ENCODE assay signal across 19 cellular contexts in the genomic region with DNA sequence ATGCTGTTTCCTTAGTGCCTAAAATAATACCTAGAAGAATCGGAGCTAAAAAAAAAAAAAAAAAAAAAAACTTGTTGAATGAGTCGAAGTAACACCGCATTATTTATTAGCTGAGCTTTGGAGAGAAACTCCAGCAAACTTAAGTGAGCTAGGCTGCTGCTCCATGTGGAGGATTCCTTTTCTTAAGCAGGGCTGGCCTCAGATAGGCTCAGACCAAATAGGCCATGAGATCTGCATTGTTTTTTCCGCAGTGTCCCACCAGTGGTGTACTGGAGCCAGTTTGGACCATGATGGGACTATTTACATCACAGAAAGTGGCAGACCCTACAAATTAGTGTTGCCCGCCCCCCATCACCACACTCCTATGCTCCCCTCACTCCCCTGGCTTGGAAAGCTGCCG.
DNase-seq lines count a peak whose midpoint lies in the region; ATAC-seq and TF ChIP-seq lines count a peak whose summit lies in the region.
"Had no signal": no experiment of that assay in that cellular context is flagged by ENCODE, and none has a peak within 500 bp of the region (broad histone marks: within the 10 kb centered on the region; RNA-seq: fewer than 3 reads in every experiment).

No MANE protein-coding gene starts in this region.

- H3K18ac ChIP-seq in trophoblast cell (ENCODE audit: low read length): no peak overlapping the region

- POLR2A ChIA-PET in Caco-2 (lab: Charles Lee): no interaction called here
- POLR2A ChIA-PET in WTC11 (lab: Charles Lee): interaction anchor here (0.6 kb wide), 1 partner anchor 1163 kb away, joined by 3 read pairs; no protein-coding TSS in a partner anchor

- H4K12ac ChIP-seq in trophoblast cell (ENCODE audit: low read depth, low read length): peak overlapping the region; percentile 30

- CTCF ChIA-PET in Caco-2 (lab: Charles Lee) (interaction anchor here (0.6 kb wide), 1 partner anchor 63 kb away, joined by 3 read pairs; no protein-coding TSS in a partner anchor), WTC11 (lab: Charles Lee) (interaction anchor here (0.7 kb wide), 1 partner anchor 36 kb away, joined by 4 read pairs; no protein-coding TSS in a partner anchor)

- no peaks in the 10 kb centered on the region for H4K20me1 ChIP-seq in hepatocyte (ENCODE audit: insufficient read depth, poor library complexity, severe bottlenecking)
- H4K20me1 ChIP-seq: BLaER1 had no signal

- no peak overlapping the region for H2BK12ac ChIP-seq in trophoblast cell (ENCODE audit: low read length)

- no peak overlapping the region for H2BK5ac ChIP-seq in trophoblast cell (ENCODE audit: low read depth, low read length, poor library complexity)

- 60% methylated on average over 6 of the region's 6 CpGs for WGBS in hepatocyte (ENCODE audit: low lambda C conversion rate, missing lambda C conversion rate)
- WGBS in trophoblast cell (ENCODE audit: extremely low coverage, insufficient coverage, insufficient read length): no CpG with 5 or more reads among the region's 6 CpGs

- intact Hi-C loops in Caco-2 (cut with micrococcal nuclease; ENCODE audit: unreplicated experiment): loop anchor here (1.0 kb wide), 1 partner anchor 20 kb away; no protein-coding TSS in a partner anchor

- H4K8ac ChIP-seq in trophoblast cell (ENCODE audit: low read depth, low read length): no peak overlapping the region

- H3K4me1 ChIP-seq in Caco-2 (peaks cover 27% of the 10 kb centered on the region), hepatocyte (ENCODE audit: insufficient read depth) (no peaks in the 10 kb centered on the region), trophoblast cell (ENCODE audit: control insufficient read depth in 1 of 2, insufficient read depth in 2 of 2, low read length in 2 of 2) (no peaks in the 10 kb centered on the region)
- H3K4me1 ChIP-seq: BLaER1, HAP-1 had no signal

- H3K4ac ChIP-seq in trophoblast cell (ENCODE audit: low read depth, low read length): no peak overlapping the region

- H2AFZ ChIP-seq in hepatocyte: no peak overlapping the region
- no peak overlapping the region for H2AFZ ChIP-seq in trophoblast cell (ENCODE audit: insufficient read depth, low read length, poor library complexity)

- no peaks in the 10 kb centered on the region for H3K79me1 ChIP-seq in trophoblast cell (ENCODE audit: low read length)

- H3K27ac ChIP-seq in hepatocyte (peak overlapping the region; percentile 48), trophoblast cell (ENCODE audit: low read depth, low read length) (no peak overlapping the region)
- H3K27ac ChIP-seq: 22Rv1, BLaER1, C4-2B had no signal

- no TSS peak for BruUV-seq in Caco-2 (replicated peaks; lab: Mats Ljungman, UMichigan)

- no peak overlapping the region for H2BK120ac ChIP-seq in trophoblast cell (ENCODE audit: insufficient read depth, low read length, poor library complexity)

- TF ChIP-seq CTCF in Caco-2 (IDR thresholded peaks at IDR 0.05; ENCODE audit: insufficient read depth in 1 of 2, low read depth in 1 of 2, low read length in 1 of 2, severe bottlenecking in 1 of 2, unreplicated experiment in 1 of 2) (no peak), WTC11 (IDR thresholded peaks at IDR 0.05) (no peak), hepatocyte (IDR thresholded peaks at IDR 0.05; ENCODE audit: poor library complexity) (no peak)

- H3K4me2 ChIP-seq in hepatocyte (no peak overlapping the region), trophoblast cell (ENCODE audit: low read length) (no peak overlapping the region)
- H3K4me2 ChIP-seq: BLaER1 had no signal

- no peak overlapping the region for H2AK5ac ChIP-seq in trophoblast cell (ENCODE audit: low read length)

- no peak overlapping the region for H4K91ac ChIP-seq in trophoblast cell (ENCODE audit: low read depth, low read length)

- H3K4me1 Mint-ChIP-seq in Caco-2 (ENCODE audit: low read depth, unreplicated experiment) (peaks cover 7% of the 10 kb centered on the region), WTC11 (peaks cover 7% of the 10 kb centered on the region; the same call in 1 of the 2 replicates)
- H3K4me1 Mint-ChIP-seq: B cell; CD4-positive, CD25-positive, alpha-beta regulatory T cell had no signal

- no peak overlapping the region for H3K14ac ChIP-seq in trophoblast cell (ENCODE audit: low read length)

- H3K36me3 Mint-ChIP-seq in Caco-2 (ENCODE audit: insufficient read depth, unreplicated experiment): no peaks in the 10 kb centered on the region
- no peaks in the 10 kb centered on the region for H3K36me3 Mint-ChIP-seq in WTC11
- H3K36me3 Mint-ChIP-seq: CD4-positive, CD25-positive, alpha-beta regulatory T cell; CD8-positive, alpha-beta T cell had no signal

- H3K9ac ChIP-seq in trophoblast cell (ENCODE audit: low read length): peak overlapping the region; percentile 68
- H3K9ac ChIP-seq: BLaER1 had no signal

- H3K79me2 ChIP-seq in hepatocyte: no peaks in the 10 kb centered on the region
- H3K79me2 ChIP-seq in trophoblast cell (ENCODE audit: control insufficient read depth, insufficient read depth, low read length, poor library complexity): no peaks in the 10 kb centered on the region

- peak; percentile 73 for ATAC-seq in WTC11
- ATAC-seq: CD8-positive, alpha-beta T cell had no signal

- H3K27me3 ChIP-seq in Caco-2 (replicated peaks; ENCODE audit: control insufficient read depth, insufficient read depth, low read length): no peaks in the 10 kb centered on the region
- no peaks in the 10 kb centered on the region for H3K27me3 ChIP-seq in hepatocyte
- H3K27me3 ChIP-seq in trophoblast cell (ENCODE audit: insufficient read depth, low read length): no peaks in the 10 kb centered on the region
- H3K27me3 ChIP-seq: BLaER1 had no signal

- peaks cover 13% of the 10 kb centered on the region for H3K9me3 Mint-ChIP-seq in Caco-2 (ENCODE audit: unreplicated experiment)
- H3K9me3 Mint-ChIP-seq in WTC11: peaks cover 14% of the 10 kb centered on the region

- no peaks in the 10 kb centered on the region for H3K9me2 ChIP-seq in hepatocyte (replicated peaks; ENCODE audit: insufficient read depth)

- H3K4me3 Mint-ChIP-seq in Caco-2 (ENCODE audit: unreplicated experiment): peak overlapping the region; percentile 56
- no peak overlapping the region for H3K4me3 Mint-ChIP-seq in WTC11
- H3K4me3 Mint-ChIP-seq: B cell; CD4-positive, CD25-positive, alpha-beta regulatory T cell; CD8-positive, alpha-beta T cell; HFFc6 had no signal

- no peak overlapping the region for H3K23ac ChIP-seq in trophoblast cell (ENCODE audit: low read length)

- peak overlapping the region; percentile 76 for H3K27ac Mint-ChIP-seq in Caco-2 (ENCODE audit: unreplicated experiment)
- no peak overlapping the region for H3K27ac Mint-ChIP-seq in WTC11
- H3K27ac Mint-ChIP-seq: B cell; CD4-positive, CD25-positive, alpha-beta regulatory T cell; CD8-positive, alpha-beta T cell; HFFc6 had no signal

- no peaks in the 10 kb centered on the region for H3K36me3 ChIP-seq in Caco-2 (ENCODE audit: control insufficient read depth, insufficient read depth, low read length)
- no peaks in the 10 kb centered on the region for H3K36me3 ChIP-seq in hepatocyte (replicated peaks; ENCODE audit: insufficient read depth, low read depth)
- H3K36me3 ChIP-seq in trophoblast cell (ENCODE audit: control insufficient read depth in 1 of 2, insufficient read depth in 2 of 2, low read length in 2 of 2): no peaks in the 10 kb centered on the region
- H3K36me3 ChIP-seq: BLaER1, HAP-1 had no signal

- H3K27me3 Mint-ChIP-seq in Caco-2 (ENCODE audit: insufficient read depth, unreplicated experiment) (no peaks in the 10 kb centered on the region), WTC11 (ENCODE audit: low read depth) (no peaks in the 10 kb centered on the region)
- H3K27me3 Mint-ChIP-seq: B cell; CD4-positive, CD25-positive, alpha-beta regulatory T cell had no signal

- no peak for DNase-seq in Caco-2
- no peak for DNase-seq in WTC11 (ENCODE audit: low spot score)
- DNase-seq in hepatocyte (ENCODE audit: low spot score): no peak
- DNase-seq in trophoblast cell: no peak
- DNase-seq in stimulated activated CD4-positive, alpha-beta T cell treated with anti-CD3 and anti-CD28 coated beads, Interleukin-1b, Interleukin-23, amount 100 ng/mL, for 48 hours: no peak
- DNase-seq in DMS153 (lab: John Stamatoyannopoulos, UW): no peak
- no peak for DNase-seq in KG1 (lab: John Stamatoyannopoulos, UW)
- DNase-seq in DMS79 treated with DMSO at 0.1 percent for 48 hours (lab: John Stamatoyannopoulos, UW): no peak
- DNase-seq: CD4-positive, CD25-positive, alpha-beta regulatory T cell; CD8-positive, alpha-beta T cell; DMS 273 treated with DMSO at 0.1 percent for 48 hours; DMS53; DND-41; HFFc6 had no signal

- H3K9me3 ChIP-seq in Caco-2: no peaks in the 10 kb centered on the region
- H3K9me3 ChIP-seq in hepatocyte (ENCODE audit: low read depth): no peaks in the 10 kb centered on the region
- H3K9me3 ChIP-seq in trophoblast cell (ENCODE audit: insufficient read depth, low read depth, low read length): no peaks in the 10 kb centered on the region
- H3K9me3 ChIP-seq: BLaER1, HAP-1 had no signal

- H3K4me3 ChIP-seq in Caco-2 (ENCODE audit: low read depth, low read length): no peak overlapping the region
- H3K4me3 ChIP-seq in hepatocyte: no peak overlapping the region
- no peak overlapping the region for H3K4me3 ChIP-seq in trophoblast cell (ENCODE audit: low read depth, low read length)
- H3K4me3 ChIP-seq: BLaER1, HAP-1 had no signal

TF ChIP-seq in WTC11, 78 proteins besides CTCF, POLR2A, EP300 and RAD21 (continues in another document):
- TF ChIP-seq MAX (CRISPR knock-in tag; IDR thresholded peaks at IDR 0.05) (no peak), ZNF219 (CRISPR knock-in tag; IDR thresholded peaks at IDR 0.05; ENCODE audit: borderline replicate concordance) (no peak)
